Comparison of ENCODE assay signal across 8 cellular contexts in genomic region chr6:167825759-167826229, GRCh38. TPM values are rescaled to one million over a fixed set of nuclear protein-coding genes. Genes with fewer than 3 reads are reported as not detected.
DNase-seq lines count a peak whose midpoint lies in the region; ATAC-seq, FAIRE-seq and TF ChIP-seq lines count a peak whose summit lies in the region.

No MANE protein-coding gene starts in this region.

- TF ChIP-seq EP300 in HepG2 (IDR thresholded peaks at IDR 0.05; ENCODE audit: low read depth in 2 of 2, low read length in 2 of 2) (0 out of 4 replicates have a peak, but pooled peaks of 1 of the 2 experiments have one; percentile 2), HepG2 (CRISPR knock-in tag; IDR thresholded peaks at IDR 0.05; ENCODE audit: borderline replicate concordance) (no peak)

- no peak overlapping the region for H2AK5ac ChIP-seq in H9 (ENCODE audit: insufficient read length, low read length)

- H3K36me3 ChIP-seq in colonic mucosa = no peaks in the 10 kb centered on the region
- peaks cover 0 to 10% of the 10 kb centered on the region in 2 experiments; a peak in 2 of 5 replicates for H3K36me3 ChIP-seq in HepG2 (replicated peaks in 1 of 2; ENCODE audit: control insufficient read depth in 1 of 2, insufficient read depth in 2 of 2, low read length in 2 of 2)

- peaks cover 46% of the 10 kb centered on the region for H3K27me3 ChIP-seq in CD4-positive, alpha-beta T cell (ENCODE audit: control insufficient read depth, insufficient read depth, low read length)
- no peaks in the 10 kb centered on the region for H3K27me3 ChIP-seq in H9 (ENCODE audit: insufficient read depth, low read length)
- H3K27me3 ChIP-seq in colonic mucosa = no peaks in the 10 kb centered on the region
- no peaks in the 10 kb centered on the region; a peak in 1 of 5 replicates for H3K27me3 ChIP-seq in HepG2 (ENCODE audit: control insufficient read depth in 1 of 2, insufficient read depth in 2 of 2, low read length in 2 of 2)

- no peak for FAIRE-seq in HepG2 (lab: Jason Lieb, UNC)

- H3K79me2 ChIP-seq in H9 (ENCODE audit: insufficient read depth, low read length) (peaks cover 15% of the 10 kb centered on the region; the same call in 1 of the 2 replicates), HepG2 (ENCODE audit: insufficient read depth, low read length) (peaks cover 37% of the 10 kb centered on the region)

- peak overlapping the region; percentile 12 for H3K18ac ChIP-seq in H9 (ENCODE audit: insufficient read length, low read depth, low read length)

- H4K20me1 ChIP-seq in H9 (ENCODE audit: control insufficient read depth, insufficient read depth, insufficient read length) (no peaks in the 10 kb centered on the region), HepG2 (ENCODE audit: insufficient read depth, low read length) (peaks cover 31% of the 10 kb centered on the region)

- H3K56ac ChIP-seq in H9 (ENCODE audit: insufficient read length, low read depth, low read length) = no peak overlapping the region

- H4K5ac ChIP-seq in H9 (ENCODE audit: insufficient read length, low read depth, low read length) = no peak overlapping the region

- H3K4ac ChIP-seq in H9 (ENCODE audit: low read depth, low read length) = no peak overlapping the region

- peaks cover 12% of the 10 kb centered on the region for H3K23me2 ChIP-seq in H9 (ENCODE audit: insufficient read length, low read depth, low read length, poor library complexity, severe bottlenecking)

- TF ChIP-seq CTCF in CD4-positive, alpha-beta T cell (IDR thresholded peaks at IDR 0.05) = no peak
- TF ChIP-seq CTCF in H9 (conservative IDR thresholded peaks at IDR 0.05) = no peak
- no peak for TF ChIP-seq CTCF in colonic mucosa (IDR thresholded peaks at IDR 0.05)
- peak; percentile 67 for TF ChIP-seq CTCF in HepG2 (CRISPR knock-in tag; IDR thresholded peaks at IDR 0.05)

- POLR2A ChIA-PET in CD4-positive, alpha-beta T cell (lab: Charles Lee) = no interaction called here
- POLR2A ChIA-PET in T-cell (lab: Charles Lee) = interaction anchor here in 1 of 2 donors (0.5 kb wide), 1 partner anchor 13 kb away, joined by 3 read pairs; no protein-coding TSS in a partner anchor
- POLR2A ChIA-PET in HepG2 (lab: Yijun Ruan, JAX) = interaction anchor here (0.9 to 1.0 kb wide), 2 partner anchors 64 to 142 kb away, joined by 3 read pairs; no protein-coding TSS in a partner anchor

- no peaks in the 10 kb centered on the region for H3K9me3 Mint-ChIP-seq in CD4-positive, alpha-beta T cell
- no peaks in the 10 kb centered on the region; a peak in 1 of 5 replicates for H3K9me3 Mint-ChIP-seq in H9
- no peaks in the 10 kb centered on the region for H3K9me3 Mint-ChIP-seq in T-cell

- CTCF ChIA-PET in CD4-positive, alpha-beta T cell (lab: Charles Lee) = no interaction called here
- CTCF ChIA-PET in T-cell (lab: Charles Lee) (no interaction called here), HepG2 (lab: Yijun Ruan, JAX; ENCODE audit: low intra/inter-chr PET ratio, low total read pairs) (interaction anchor here (1.1 kb wide), 1 partner anchor 73 kb away, joined by 3 read pairs; no protein-coding TSS in a partner anchor)

- H3K4me1 Mint-ChIP-seq in CD4-positive, alpha-beta T cell (ENCODE audit: low read depth) = peaks cover 13% of the 10 kb centered on the region
- H3K4me1 Mint-ChIP-seq in H9 = peaks cover 32% of the 10 kb centered on the region in 2 experiments
- H3K4me1 Mint-ChIP-seq in T-cell = peaks cover 13 to 32% (median 21%) of the 10 kb centered on the region in 3 donors

- H2BK120ac ChIP-seq in H9 (ENCODE audit: low read depth, low read length, poor library complexity, severe bottlenecking) = no peak overlapping the region

- no peaks in the 10 kb centered on the region for H3K36me3 Mint-ChIP-seq in CD4-positive, alpha-beta T cell (ENCODE audit: low read depth)
- H3K36me3 Mint-ChIP-seq in H9 (ENCODE audit: insufficient read depth in 1 of 3, low read depth in 3 of 3) (peaks cover 0 to 12% (median 8%) of the 10 kb centered on the region in 3 experiments; a peak in 3 of 7 replicates), T-cell (no peaks in the 10 kb centered on the region)

- no peak overlapping the region for H3K27ac ChIP-seq in CD4-positive, alpha-beta T cell (ENCODE audit: low read depth, low read length)
- H3K27ac ChIP-seq in H9 (ENCODE audit: insufficient read length, low read depth, low read length) (no peak overlapping the region), colonic mucosa (peak overlapping the region; percentile 54), HepG2 (ENCODE audit: extremely low read length, insufficient read depth, low read length) (peak overlapping the region; percentile 63)

- no peak overlapping the region for H4K91ac ChIP-seq in H9 (ENCODE audit: insufficient read length, low read depth, low read length)

- H2BK20ac ChIP-seq in H9 (ENCODE audit: low read depth, low read length, poor library complexity, severe bottlenecking) = no peak overlapping the region

- H2AFZ ChIP-seq in H9 (ENCODE audit: low read length) (no peak overlapping the region), HepG2 (ENCODE audit: low read length) (no peak overlapping the region)

- no peak overlapping the region for H4K8ac ChIP-seq in H9 (replicated peaks; ENCODE audit: insufficient read length, low read depth, low read length)

- no peak overlapping the region for H3K23ac ChIP-seq in H9 (ENCODE audit: insufficient read length, low read depth, low read length)

- H2BK5ac ChIP-seq in H9 (ENCODE audit: insufficient read length, low read length) = no peak overlapping the region

- peak overlapping the region; percentile 56 for H3K4me3 ChIP-seq in colonic mucosa
- H3K4me3 ChIP-seq in HepG2 (replicated peaks in 1 of 3; ENCODE audit: insufficient read depth in 1 of 3, low read depth in 2 of 3, low read length in 3 of 3) = peak overlapping the region; percentile 79 to 100 (median 93)

- in situ Hi-C loops in HepG2 (cut with HindIII; ENCODE audit: extremely low pct_ligation_motif_present, low pct_unique_long_range_greater_than_20kb) = no loop called here

- peak; percentile 58; the same call in 1 of the 2 replicates for TF ChIP-seq RAD21 in HepG2 (CRISPR knock-in tag; IDR thresholded peaks at IDR 0.05)

- TF ChIP-seq POLR2A in HepG2 (IDR thresholded peaks at IDR 0.05; ENCODE audit: insufficient read depth in 1 of 2, low read depth in 2 of 2, low read length in 2 of 2) = 0 out of 4 replicates have a peak, but pooled peaks of 1 of the 2 experiments have one; percentile 18

- intact Hi-C loops in CD4-positive, alpha-beta T cell (cut with DNase I, micrococcal nuclease) = loop anchor here in 1 of 2 experiments (5.0 to 10.0 kb wide), 3 partner anchors 118 to 1201 kb away; partner anchors contain the start of genes RNASET2 and RPS6KA2
- intact Hi-C loops in colonic mucosa (cut with DNase I) (no loop called here), HepG2 (cut with micrococcal nuclease; ENCODE audit: unreplicated experiment) (loop anchor here (2.0 to 5.0 kb wide), 5 partner anchors 63 to 323 kb away; no protein-coding TSS in a partner anchor)

- H3K4me1 ChIP-seq in H9 (ENCODE audit: insufficient read depth, low read length) = no peaks in the 10 kb centered on the region
- H3K4me1 ChIP-seq in colonic mucosa = no peaks in the 10 kb centered on the region
- peaks cover 33% of the 10 kb centered on the region for H3K4me1 ChIP-seq in HepG2 (ENCODE audit: insufficient read depth, low read length)

- H3T11ph ChIP-seq in H9 (ENCODE audit: low read length) = no peak overlapping the region

- H2BK15ac ChIP-seq in H9 (ENCODE audit: low read depth, low read length) = no peak overlapping the region

- H3K79me1 ChIP-seq in H9 (ENCODE audit: insufficient read depth, low read depth, low read length, poor library complexity, severe bottlenecking) = no peaks in the 10 kb centered on the region

- peak overlapping the region; percentile 88 for H3K4me3 Mint-ChIP-seq in CD4-positive, alpha-beta T cell
- peak overlapping the region; percentile 89 to 99 for H3K4me3 Mint-ChIP-seq in H9
- H3K4me3 Mint-ChIP-seq in T-cell = peak overlapping the region; percentile 76 to 86 (median 82)

- peak in 2 of 10 experiments; percentile 6 to 18 for DNase-seq in CD4-positive, alpha-beta T cell
- peak; percentile 83 for DNase-seq in H9
- peak in 3 of 34 experiments; percentile 8 to 23 (median 18) for DNase-seq in T-cell
- peak; percentile 82 for DNase-seq in colonic mucosa
- peak; percentile 52 for DNase-seq in HepG2 (ENCODE audit: low spot score)
- DNase-seq in stimulated activated naive CD4-positive, alpha-beta T cell treated with Interleukin-2 at 50 U/mL for 16 hours (lab: John Stamatoyannopoulos, UW) = peak; percentile 32
- no peak for DNase-seq in occipital lobe (lab: John Stamatoyannopoulos, UW)

- peaks cover 74% of the 10 kb centered on the region for H3K27me3 Mint-ChIP-seq in CD4-positive, alpha-beta T cell
- H3K27me3 Mint-ChIP-seq in H9 (ENCODE audit: low read depth) (peaks cover 6% of the 10 kb centered on the region; the same call in 1 of the 2 replicates), T-cell (peaks cover 46 to 60% of the 10 kb centered on the region in 2 donors)

- peak overlapping the region; percentile 70 for H3K4me2 ChIP-seq in H9 (ENCODE audit: insufficient read depth, insufficient read length, low read length)
- H3K4me2 ChIP-seq in HepG2 (ENCODE audit: low read depth, low read length) = peak overlapping the region; percentile 84

- H3K27ac Mint-ChIP-seq in CD4-positive, alpha-beta T cell = no peak overlapping the region
- H3K27ac Mint-ChIP-seq in H9 (peak overlapping the region; percentile 94 to 99 (median 94); a peak in 6 of 7 replicates), T-cell (peak overlapping the region in 1 of 2 donors; percentile 23)

- H2BK12ac ChIP-seq in H9 (ENCODE audit: insufficient read length, low read depth, low read length) = no peak overlapping the region

- peak overlapping the region; percentile 1 for H3K9ac ChIP-seq in H9 (ENCODE audit: extremely low read depth, insufficient read length, low read length)
- H3K9ac ChIP-seq in colonic mucosa (ENCODE audit: low read depth in 2 of 2, low read length in 2 of 2) = peak overlapping the region; percentile 69 to 81
- peak overlapping the region; percentile 83 for H3K9ac ChIP-seq in HepG2 (ENCODE audit: insufficient read depth, low read depth, low read length)

- BruUV-seq in HepG2 (replicated peaks; lab: Mats Ljungman, UMichigan) = no TSS peak

- ATAC-seq in CD4-positive, alpha-beta T cell (ENCODE audit: poor library complexity) = no peak
- ATAC-seq in T-cell (replicated peaks in 1 of 4) (peak in 1 of 4 experiments; percentile 27), HepG2 (peak; percentile 84), GM21825 (IDR thresholded peaks at IDR 0.05; ENCODE audit: unreplicated experiment) (no peak)

- H3K9me3 ChIP-seq in CD4-positive, alpha-beta T cell (ENCODE audit: control insufficient read depth, low read length) = no peaks in the 10 kb centered on the region
- H3K9me3 ChIP-seq in H9 (ENCODE audit: control insufficient read depth, low read depth, low read length) (no peaks in the 10 kb centered on the region), colonic mucosa (no peaks in the 10 kb centered on the region), HepG2 (ENCODE audit: low read length) (no peaks in the 10 kb centered on the region)

- WGBS in H9 (ENCODE audit: extremely low coverage, insufficient read length, low lambda C conversion rate) = no CpG with 5 or more reads among the region's 47 CpGs
- 1% methylated on average over 19 of the region's 47 CpGs for WGBS in HepG2 (ENCODE audit: low lambda C conversion rate)

- H3K14ac ChIP-seq in H9 (ENCODE audit: insufficient read depth, low read length) = peak overlapping the region; percentile 21; the same call in 1 of the 2 replicates

RNA-seq across cellular contexts. Expression of gene AFDN, which starts 0.9 kb away (rescaled TPM):
- total RNA-seq in CD4-positive, alpha-beta T cell = 10 to 100 TPM in 1 of 2 experiments, 1 to 10 TPM in 1; 9.1 to 10.2 TPM
- total RNA-seq in H9 (2021) (153 and 157 TPM in 2 replicates), T-cell (10 to 100 TPM; 10.6 to 30.3 (median 20.7) TPM), colonic mucosa (100 to 1,000 TPM; 213 to 232 TPM), HepG2 (2016; rRNA removed; fragmentation: Illumina TruSeq; extraction: Trizol) (97.8 and 136 TPM in 2 replicates), occipital lobe (237 TPM)
- 82.1 and 86.5 TPM in 2 replicates for total RNA-seq in HepG2 (2016; cell fraction: cytosol; rRNA removed; fragmentation: Illumina TruSeq; extraction: Trizol; ENCODE audit: low read depth)
- 90.9 and 138 TPM in 2 replicates for total RNA-seq in HepG2 (2016; cell fraction: insoluble cytoplasmic fraction; rRNA removed; fragmentation: Illumina TruSeq; extraction: Trizol)
- total RNA-seq in HepG2 (2016; cell fraction: membrane; rRNA removed; fragmentation: Illumina TruSeq; extraction: Trizol) = 67.9 and 80.5 TPM in 2 replicates
- total RNA-seq in HepG2 (2016; cell fraction: nucleus; rRNA removed; fragmentation: Illumina TruSeq; extraction: Trizol) = 248 and 270 TPM in 2 replicates
- 151 and 156 TPM in 2 replicates for polyA plus RNA-seq in HepG2 (2011; rRNA removed)
- polyA plus RNA-seq in HepG2 (2011; cell fraction: cytosol; rRNA removed) = 52.5 and 65.6 TPM in 2 replicates
- polyA plus RNA-seq in HepG2 (2011; cell fraction: nucleus; rRNA removed) = 488 and 509 TPM in 2 replicates
- 141 and 152 TPM in 2 replicates for polyA plus RNA-seq in HepG2 (2012)
- 1.8 and 2.1 TPM in 2 replicates for polyA plus RNA-seq in HepG2 (2016; cell fraction: cytosol; fragmentation: Illumina TruSeq; extraction: Trizol; ENCODE audit: low read depth)
- polyA plus RNA-seq in HepG2 (2016; cell fraction: insoluble cytoplasmic fraction; fragmentation: Illumina TruSeq; extraction: Trizol; ENCODE audit: low read depth) = 62.7 and 70.2 TPM in 2 replicates
- polyA plus RNA-seq in HepG2 (2016; cell fraction: membrane; fragmentation: Illumina TruSeq; extraction: Trizol; ENCODE audit: low read depth) = 7.1 and 7.2 TPM in 2 replicates
- 361 and 384 TPM in 2 replicates for polyA plus RNA-seq in HepG2 (2016; cell fraction: nucleus; fragmentation: Illumina TruSeq; extraction: Trizol; ENCODE audit: insufficient read depth, low read depth)
- polyA minus RNA-seq in HepG2 (2011; rRNA and poly(A)+ RNA removed; ENCODE audit: low replicate concordance) = 24.6 and 223 TPM in 2 replicates
- polyA minus RNA-seq in HepG2 (2011; cell fraction: cytosol; rRNA and poly(A)+ RNA removed) = 115 and 134 TPM in 2 replicates
- polyA minus RNA-seq in HepG2 (2011; cell fraction: nucleus; rRNA and poly(A)+ RNA removed) = 847 and 897 TPM in 2 replicates

Comparison
In these comparisons a context has a peak if more than half of its experiments do, and no peak if none do; other contexts are left out.
1. H3K27ac ChIP-seq: peak in colonic mucosa (single experiment) and HepG2 (single experiment); none in CD4-positive, alpha-beta T cell (single experiment) and H9 (single experiment).
2. H3K9ac ChIP-seq: peak in every context shown above with its lines; median percentile 83 in HepG2; 75 in colonic mucosa; 1 in H9.
3. Peak in every context shown above with its lines, with median percentiles within 50 percentile points of each other: H3K4me3 Mint-ChIP-seq.